In genomic region chr6:52177961-52178360, GRCh38 we compare ENCODE assay signal across 32 cellular contexts. TPM values are rescaled to one million over a fixed set of nuclear protein-coding genes. Genes with fewer than 3 reads are reported as not detected.
"Had no signal": no experiment of that assay in that cellular context is flagged by ENCODE, and none has a peak within 500 bp of the region (broad histone marks: within the 10 kb centered on the region; RNA-seq: fewer than 3 reads in every experiment).

No MANE protein-coding gene starts in this region.

- H3K9me3 ChIP-seq: colonic mucosa, esophagus squamous epithelium, gastrocnemius medialis, heart right ventricle, left lung, lower lobe of right lung, mucosa of descending colon had no signal

- H3K4me3 ChIP-seq: colonic mucosa, esophagus squamous epithelium, gastrocnemius medialis, heart right ventricle, left lung, lower lobe of right lung, mucosa of descending colon had no signal

- ATAC-seq: effector memory CD8-positive, alpha-beta T cell; esophagus mucosa; gastrocnemius medialis; heart right ventricle; left cardiac atrium; left lung; left ventricle myocardium superior; lower lobe of right lung; mucosa of descending colon had no signal

- H3K36me3 ChIP-seq: colonic mucosa, esophagus squamous epithelium, gastrocnemius medialis, heart right ventricle, left lung, lower lobe of right lung had no signal

- H3K27me3 ChIP-seq: colonic mucosa, esophagus squamous epithelium, gastrocnemius medialis had no signal

- FAIRE-seq: endometrium, keratinocyte had no signal

- DNase-seq: colonic mucosa; cortex of kidney; effector CD8-positive, alpha-beta T cell; effector memory CD8-positive, alpha-beta T cell; endodermal cell; erythroblast; esophagus squamous epithelium; foreskin fibroblast; foreskin melanocyte; gastrocnemius medialis; glutamatergic neuron; head of caudate nucleus; heart right ventricle; hippocampal formation; left cardiac atrium; left lung; left ventricle myocardium superior; lower lobe of right lung; mesenchymal stem cell; mucosa of descending colon had no signal

- H3K4me1 ChIP-seq: colonic mucosa, esophagus squamous epithelium, heart right ventricle, left lung, lower lobe of right lung had no signal

- H3K27ac ChIP-seq: colonic mucosa, epithelial cell of prostate, esophagus squamous epithelium, gastrocnemius medialis, heart right ventricle, left lung, lower lobe of right lung had no signal

RNA-seq across cellular contexts. Expression of gene IL17A, which starts 8.2 kb away (rescaled TPM):
- total RNA-seq: colonic mucosa, dermis microvascular lymphatic vessel endothelial cell, endodermal cell, esophagus mucosa, esophagus squamous epithelium, gastrocnemius medialis, glomerular endothelial cell, heart right ventricle, kidney epithelial cell, left cardiac atrium, left lung, left ventricle myocardium superior, lower leg skin, lower lobe of right lung, lung microvascular endothelial cell, mesenteric fat pad, mesothelial cell of epicardium, mucosa of descending colon, myocyte had no signal
- polyA plus RNA-seq: heart right ventricle, keratinocyte had no signal
